ENCODE assay signal across 10 cellular contexts in the genomic region with DNA sequence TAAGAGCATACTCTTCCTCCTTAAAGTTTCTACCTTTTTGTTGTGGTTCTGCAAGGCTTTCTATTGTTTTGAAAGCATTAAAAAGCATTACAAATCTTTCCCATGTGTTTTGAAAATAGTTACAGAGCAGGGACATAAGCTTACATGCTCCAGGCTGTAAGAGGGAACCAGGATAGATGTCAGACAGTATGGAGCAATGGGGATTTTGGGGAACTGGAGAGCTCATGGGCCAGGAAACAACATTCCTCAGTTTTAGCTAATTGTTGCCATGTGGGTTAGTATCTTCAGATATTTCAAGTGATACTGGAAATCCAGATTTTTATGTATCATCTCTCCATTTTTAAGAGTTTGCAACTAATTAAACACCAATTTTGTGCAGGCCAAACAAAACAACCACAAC. TPM values are rescaled to one million over a fixed set of nuclear protein-coding genes. Genes with fewer than 3 reads are reported as not detected.
DNase-seq lines count a peak whose midpoint lies in the region; ATAC-seq and TF ChIP-seq lines count a peak whose summit lies in the region.
"Had no signal": no experiment of that assay in that cellular context is flagged by ENCODE, and none has a peak within 500 bp of the region (broad histone marks: within the 10 kb centered on the region; RNA-seq: fewer than 3 reads in every experiment).

No MANE protein-coding gene starts in this region.

- H3K27me3 Mint-ChIP-seq in T-helper 2 cell treated with Interferon-gamma antibody and Interleukin-4, amounts not matched to agents 5 μg/mL and 100 μg/mL, for 36 hours (ENCODE audit: low read depth): no peaks in the 10 kb centered on the region
- H3K27me3 Mint-ChIP-seq in HFFc6 (ENCODE audit: insufficient read depth): no peaks in the 10 kb centered on the region; the same call in 1 of the 2 replicates
- H3K27me3 Mint-ChIP-seq in activated naive CD8-positive, alpha-beta T cell treated with anti-CD3 and anti-CD28 coated beads for 36 hours: no peaks in the 10 kb centered on the region
- no peaks in the 10 kb centered on the region for H3K27me3 Mint-ChIP-seq in natural killer cell treated with Interleukin-12 subunit alpha and Interleukin-12 subunit beta and Interleukin-15 and Interleukin-18, amount 100 ng/mL, for 72 hours

- peaks cover 30% of the 10 kb centered on the region for H3K4me1 Mint-ChIP-seq in T-helper 2 cell treated with Interferon-gamma antibody and Interleukin-4, amounts not matched to agents 5 μg/mL and 100 μg/mL, for 36 hours (ENCODE audit: low read depth)
- peaks cover 39% of the 10 kb centered on the region for H3K4me1 Mint-ChIP-seq in HFFc6 (ENCODE audit: low read depth)
- peaks cover 28% of the 10 kb centered on the region for H3K4me1 Mint-ChIP-seq in activated naive CD8-positive, alpha-beta T cell treated with anti-CD3 and anti-CD28 coated beads for 36 hours
- peaks cover 23 to 30% of the 10 kb centered on the region in 2 donors for H3K4me1 Mint-ChIP-seq in natural killer cell treated with Interleukin-12 subunit alpha and Interleukin-12 subunit beta and Interleukin-15 and Interleukin-18, amount 100 ng/mL, for 72 hours (ENCODE audit: low read depth in 2 of 2)

- H3K27ac Mint-ChIP-seq in T-helper 2 cell treated with Interferon-gamma antibody and Interleukin-4, amounts not matched to agents 5 μg/mL and 100 μg/mL, for 36 hours: peak overlapping the region; percentile 65
- peak overlapping the region; percentile 59; the same call in 1 of the 2 replicates for H3K27ac Mint-ChIP-seq in HFFc6
- H3K27ac Mint-ChIP-seq in activated naive CD8-positive, alpha-beta T cell treated with anti-CD3 and anti-CD28 coated beads for 36 hours: peak overlapping the region; percentile 64
- peak overlapping the region; percentile 99 to 100 for H3K27ac Mint-ChIP-seq in natural killer cell treated with Interleukin-12 subunit alpha and Interleukin-12 subunit beta and Interleukin-15 and Interleukin-18, amount 100 ng/mL, for 72 hours

- no peak for ATAC-seq in natural killer cell treated with Interleukin-12 subunit alpha and Interleukin-12 subunit beta and Interleukin-15 and Interleukin-18, amount 100 ng/mL, for 72 hours
- no peak for ATAC-seq in HG03520 (IDR thresholded peaks at IDR 0.05; ENCODE audit: unreplicated experiment)
- ATAC-seq in GM18511 (IDR thresholded peaks at IDR 0.05; ENCODE audit: unreplicated experiment): no peak

- H3K36me3 Mint-ChIP-seq in T-helper 2 cell treated with Interferon-gamma antibody and Interleukin-4, amounts not matched to agents 5 μg/mL and 100 μg/mL, for 36 hours (ENCODE audit: low read depth): peaks cover 24% of the 10 kb centered on the region
- H3K36me3 Mint-ChIP-seq in HFFc6 (ENCODE audit: low read depth): peaks cover 14% of the 10 kb centered on the region; the same call in 1 of the 2 replicates
- peaks cover 19% of the 10 kb centered on the region for H3K36me3 Mint-ChIP-seq in activated naive CD8-positive, alpha-beta T cell treated with anti-CD3 and anti-CD28 coated beads for 36 hours
- peaks cover 4% of the 10 kb centered on the region for H3K36me3 Mint-ChIP-seq in natural killer cell treated with Interleukin-12 subunit alpha and Interleukin-12 subunit beta and Interleukin-15 and Interleukin-18, amount 100 ng/mL, for 72 hours

- H3K4me3 Mint-ChIP-seq in T-helper 2 cell treated with Interferon-gamma antibody and Interleukin-4, amounts not matched to agents 5 μg/mL and 100 μg/mL, for 36 hours: peak overlapping the region; percentile 83
- H3K4me3 Mint-ChIP-seq in HFFc6: peak overlapping the region; percentile 21; the same call in 1 of the 2 replicates
- peak overlapping the region; percentile 75 for H3K4me3 Mint-ChIP-seq in activated naive CD8-positive, alpha-beta T cell treated with anti-CD3 and anti-CD28 coated beads for 36 hours
- H3K4me3 Mint-ChIP-seq in natural killer cell treated with Interleukin-12 subunit alpha and Interleukin-12 subunit beta and Interleukin-15 and Interleukin-18, amount 100 ng/mL, for 72 hours: peak overlapping the region; percentile 77

- no peak for TF ChIP-seq CTCF in HFFc6 (IDR thresholded peaks at IDR 0.05)

- DNase-seq in T-helper 2 cell treated with Interferon-gamma antibody and Interleukin-4, amounts not matched to agents 5 μg/mL and 100 μg/mL, for 36 hours (ENCODE audit: low spot score): no peak
- DNase-seq in T-helper 2 cell: no peak
- DNase-seq in HFFc6: no peak
- no peak for DNase-seq in activated naive CD8-positive, alpha-beta T cell treated with anti-CD3 and anti-CD28 coated beads for 36 hours
- DNase-seq in natural killer cell treated with Interleukin-12 subunit alpha and Interleukin-12 subunit beta and Interleukin-15 and Interleukin-18, amount 100 ng/mL, for 72 hours (ENCODE audit: low spot score): no peak
- no peak for DNase-seq in SKM-1 (lab: John Stamatoyannopoulos, UW; ENCODE audit: unreplicated experiment)
- DNase-seq: activated effector memory CD4-positive, alpha-beta T cell treated with anti-CD3 and anti-CD28 coated beads, Interleukin-2, amount 50 U/mL, for 16 hours; SIG-M5 had no signal

- H3K9me3 Mint-ChIP-seq in T-helper 2 cell treated with Interferon-gamma antibody and Interleukin-4, amounts not matched to agents 5 μg/mL and 100 μg/mL, for 36 hours: no peaks in the 10 kb centered on the region
- no peaks in the 10 kb centered on the region for H3K9me3 Mint-ChIP-seq in HFFc6
- no peaks in the 10 kb centered on the region for H3K9me3 Mint-ChIP-seq in activated naive CD8-positive, alpha-beta T cell treated with anti-CD3 and anti-CD28 coated beads for 36 hours
- no peaks in the 10 kb centered on the region for H3K9me3 Mint-ChIP-seq in natural killer cell treated with Interleukin-12 subunit alpha and Interleukin-12 subunit beta and Interleukin-15 and Interleukin-18, amount 100 ng/mL, for 72 hours

RNA-seq across cellular contexts. Expression of gene MDFIC, which starts 3.5 kb away (rescaled TPM):
- total RNA-seq in HFFc6 (2021; fragmentation: NEBNext Ultra II Directional; extraction: Animal tissue kit (Norgen Biotek cat#: 25700)): 10 to 100 TPM; 33.3 to 57.9 (median 45.5) TPM
- 10 to 100 TPM; 55.9 to 57.1 TPM for total RNA-seq in activated naive CD8-positive, alpha-beta T cell treated with anti-CD3 and anti-CD28 coated beads for 36 hours
- total RNA-seq in natural killer cell treated with Interleukin-12 subunit alpha and Interleukin-12 subunit beta and Interleukin-15 and Interleukin-18, amount 100 ng/mL, for 72 hours: 100 to 1,000 TPM in 1 of 2 donors, 10 to 100 TPM in 1; 67.0 to 109 TPM

Comparison
In these comparisons a context has a peak if more than half of its experiments do, and no peak if none do; other contexts are left out.
1. H3K4me3 Mint-ChIP-seq: peak in every context shown above with its lines; median percentile 83 in T-helper 2 cell treated with Interferon-gamma antibody and Interleukin-4, amounts not matched to agents 5 μg/mL and 100 μg/mL, for 36 hours; 77 in natural killer cell treated with Interleukin-12 subunit alpha and Interleukin-12 subunit beta and Interleukin-15 and Interleukin-18, amount 100 ng/mL, for 72 hours; 75 in activated naive CD8-positive, alpha-beta T cell treated with anti-CD3 and anti-CD28 coated beads for 36 hours; 21 in HFFc6.